Comparison of ENCODE assay signal across 9 cellular contexts in the genomic region with DNA sequence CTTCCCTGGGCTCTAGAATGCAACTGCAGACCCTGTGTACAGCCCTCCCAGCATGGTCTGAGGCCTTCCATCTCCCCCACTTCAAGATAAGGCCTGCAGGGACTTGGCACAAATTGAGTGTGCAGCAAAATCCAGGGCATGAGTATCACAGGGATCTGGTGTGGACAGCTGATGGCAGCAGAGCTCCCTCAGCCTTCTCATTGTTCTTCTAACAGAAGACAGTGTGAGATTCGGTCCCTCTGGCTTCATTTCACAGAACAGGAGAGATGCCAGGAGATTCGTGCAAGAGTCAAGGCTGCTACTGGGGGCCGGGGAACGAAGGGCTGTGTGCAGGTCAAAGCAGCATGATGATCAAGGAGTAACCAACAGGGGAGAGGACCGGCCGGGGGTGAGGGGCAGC.
A peak's percentile ranks its signal among the peaks of the same experiment; 100 is the strongest.
DNase-seq lines count a peak whose midpoint lies in the region; ATAC-seq and TF ChIP-seq lines count a peak whose summit lies in the region.
"Had no signal": no experiment of that assay in that cellular context is flagged by ENCODE, and none has a peak within 500 bp of the region (broad histone marks: within the 10 kb centered on the region; RNA-seq: fewer than 3 reads in every experiment).

No MANE protein-coding gene starts in this region.

- H3K9me3 ChIP-seq in PC-3 (ENCODE audit: low read length) (no peaks in the 10 kb centered on the region), fibroblast of lung (ENCODE audit: control insufficient read depth, insufficient read depth, low read depth, low read length) (no peaks in the 10 kb centered on the region)

- no peak overlapping the region for H3K27ac ChIP-seq in PC-3 (ENCODE audit: low read length)
- no peak overlapping the region for H3K27ac ChIP-seq in fibroblast of lung (ENCODE audit: insufficient read depth, low read length)
- H3K27ac ChIP-seq: 22Rv1 had no signal

- H3K27me3 ChIP-seq in PC-3 (ENCODE audit: low read length) (no peaks in the 10 kb centered on the region), fibroblast of lung (ENCODE audit: control insufficient read depth, insufficient read depth, low read length) (no peaks in the 10 kb centered on the region)

- H3F3A ChIP-seq in PC-3 (ENCODE audit: low read length, unreplicated experiment): no peaks in the 10 kb centered on the region

- H3K36me3 ChIP-seq in PC-3 (ENCODE audit: low read depth, low read length) (no peaks in the 10 kb centered on the region), fibroblast of lung (ENCODE audit: control insufficient read depth, insufficient read depth, low read length) (no peaks in the 10 kb centered on the region)

- POLR2A ChIA-PET in PC-3 (lab: Charles Lee; ENCODE audit: unreplicated experiment): no interaction called here

- H3K4me1 ChIP-seq in PC-3 (ENCODE audit: insufficient read depth, low read length): peaks cover 11% of the 10 kb centered on the region
- no peaks in the 10 kb centered on the region for H3K4me1 ChIP-seq in fibroblast of lung (ENCODE audit: control insufficient read depth, extremely low read depth, insufficient read depth, low read length)

- ATAC-seq in PC-3: peak; percentile 75
- ATAC-seq in GM21529 (IDR thresholded peaks at IDR 0.05; ENCODE audit: unreplicated experiment): no peak

- H3K79me2 ChIP-seq in PC-3 (ENCODE audit: low read length) (no peaks in the 10 kb centered on the region), fibroblast of lung (ENCODE audit: control insufficient read depth, insufficient read depth, low read length) (no peaks in the 10 kb centered on the region)

- CTCF ChIA-PET in PC-3 (lab: Charles Lee): interaction anchor here (0.6 kb wide), 2 partner anchors 54 to 84 kb away, joined by 3 read pairs; no protein-coding TSS in a partner anchor

- DNase-seq in DMS 273 (lab: John Stamatoyannopoulos, UW; ENCODE audit: unreplicated experiment): peak; percentile 11
- DNase-seq in DMS 273 treated with DMSO at 0.1 percent for 48 hours (lab: John Stamatoyannopoulos, UW): no peak
- peak; percentile 43 for DNase-seq in PC-3
- DNase-seq in fibroblast of lung (ENCODE audit: low read depth in 2 of 2): peak; percentile 20 to 54
- peak; percentile 47 for DNase-seq in occipital lobe (lab: John Stamatoyannopoulos, UW)
- DNase-seq in NCI-H345 treated with DMSO at 0.1 percent for 48 hours (lab: John Stamatoyannopoulos, UW; ENCODE audit: unreplicated experiment): no peak
- no peak for DNase-seq in activated naive CD4-positive, alpha-beta T cell (lab: John Stamatoyannopoulos, UW)

- H3K9ac ChIP-seq in PC-3 (ENCODE audit: low read length) (no peak overlapping the region), fibroblast of lung (ENCODE audit: insufficient read depth, low read length) (no peak overlapping the region)

- H3K4me2 ChIP-seq in PC-3 (ENCODE audit: low read length): no peak overlapping the region
- H3K4me2 ChIP-seq in fibroblast of lung (ENCODE audit: extremely low read depth, insufficient read depth, low read length): no peak overlapping the region

- TF ChIP-seq CTCF in PC-3 (conservative IDR thresholded peaks at IDR 0.05; ENCODE audit: low read depth, low read length) (peak; percentile 55), fibroblast of lung (conservative IDR thresholded peaks at IDR 0.05 in 1 of 2, IDR thresholded peaks at IDR 0.05 in 1 of 2; ENCODE audit: low read depth in 1 of 2, low read length in 2 of 2) (peak; percentile 53 to 57)

- no peaks in the 10 kb centered on the region for H3K9me2 ChIP-seq in PC-3 (replicated peaks; ENCODE audit: low read length)

- intact Hi-C loops in PC-3 (cut with micrococcal nuclease): loop anchor here (1.0 to 10.0 kb wide), 3 partner anchors 48 to 435 kb away; no protein-coding TSS in a partner anchor

- no peaks in the 10 kb centered on the region for H4K20me1 ChIP-seq in PC-3 (ENCODE audit: low read length)
- H4K20me1 ChIP-seq in fibroblast of lung (ENCODE audit: control insufficient read depth, extremely low read depth, insufficient read depth, low read length): no peaks in the 10 kb centered on the region

- H2AFZ ChIP-seq in PC-3 (ENCODE audit: low read length) (no peak overlapping the region), fibroblast of lung (ENCODE audit: low read length) (no peak overlapping the region)

- H3K4me3 ChIP-seq in PC-3 (ENCODE audit: low read length): no peak overlapping the region
- H3K4me3 ChIP-seq in fibroblast of lung (replicated peaks in 1 of 4; ENCODE audit: control extremely low read depth in 1 of 4, insufficient read depth in 1 of 4, low read depth in 3 of 4, low read length in 4 of 4): no peak overlapping the region

- no TSS peak for BruUV-seq in PC-3 (replicated peaks; lab: Mats Ljungman, UMichigan)

Comparison
In these comparisons a context has a peak if more than half of its experiments do, and no peak if none do; other contexts are left out.
1. DNase-seq: peak in DMS 273 (single experiment), PC-3 (single experiment), fibroblast of lung (2 of 2) and occipital lobe (single experiment); none in DMS 273 treated with DMSO at 0.1 percent for 48 hours (single experiment), NCI-H345 treated with DMSO at 0.1 percent for 48 hours (single experiment) and activated naive CD4-positive, alpha-beta T cell (0 of 4).